20 cellular contexts compared by ENCODE assay signal in the genomic region with DNA sequence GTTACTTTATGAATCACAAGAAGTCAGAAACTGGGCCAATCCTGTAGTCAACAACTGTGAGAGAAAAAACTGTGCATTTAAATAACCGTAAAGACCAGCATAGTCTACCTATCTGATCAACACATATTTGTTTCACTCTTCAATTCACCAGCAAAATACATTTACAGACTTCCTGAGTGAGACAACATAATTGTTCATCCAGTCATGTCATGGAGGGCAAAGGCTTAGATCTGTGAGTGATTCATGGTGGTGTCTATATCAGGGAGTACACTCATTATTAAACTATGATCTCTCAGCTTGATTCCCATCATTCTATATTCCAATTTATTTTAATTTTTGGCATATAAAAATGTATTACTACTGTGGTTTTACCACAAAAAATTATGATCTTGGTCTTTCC.
"Had no signal": no experiment of that assay in that cellular context is flagged by ENCODE, and none has a peak within 500 bp of the region (broad histone marks: within the 10 kb centered on the region; RNA-seq: fewer than 3 reads in every experiment).

No MANE protein-coding gene starts in this region.

- H3K36me3 Mint-ChIP-seq: memory B cell; natural killer cell treated with Interleukin-12 subunit alpha and Interleukin-12 subunit beta and Interleukin-15 and Interleukin-18, amount 100 ng/mL, for 72 hours had no signal

- H3K27me3 ChIP-seq: adrenal gland, esophagus muscularis mucosa, left lung, sigmoid colon had no signal

- H3K4me3 Mint-ChIP-seq: activated T-helper 17 cell treated with anti-CD3 and anti-CD28 coated beads, Interleukin-2, amount 50 U/mL, for 72 hours; central memory CD8-positive, alpha-beta T cell; endodermal cell; memory B cell; natural killer cell treated with Interleukin-12 subunit alpha and Interleukin-12 subunit beta and Interleukin-15 and Interleukin-18, amount 100 ng/mL, for 72 hours; stimulated activated naive CD8-positive, alpha-beta T cell treated with anti-CD3 and anti-CD28 coated beads, Interleukin-15, amount 100 ng/mL, for 72 hours; WTC11 had no signal

- H3K4me3 ChIP-seq: adrenal gland, esophagus muscularis mucosa, left lung, psoas muscle, sigmoid colon, thoracic aorta had no signal

- DNase-seq: activated CD4-positive, alpha-beta T cell treated with anti-CD3 and anti-CD28 coated beads for 48 hours; activated naive CD4-positive, alpha-beta T cell treated with anti-CD3 and anti-CD28 coated beads, Interleukin-2, amount 50 U/mL, for 16 hours; adrenal gland; endodermal cell; foreskin fibroblast; head of caudate nucleus; left lung; occipital lobe; psoas muscle; sigmoid colon; stimulated activated CD4-positive, alpha-beta T cell treated with anti-CD3 and anti-CD28 coated beads, Interleukin-4, amount 100 ng/mL, for 1 hour; stimulated activated CD8-positive, alpha-beta memory T cell treated with anti-CD3 and anti-CD28 coated beads, Interleukin-4, amount 100 ng/mL, for 48 hours; stimulated activated naive CD8-positive, alpha-beta T cell treated with anti-CD3 and anti-CD28 coated beads, Interleukin-15, amount 100 ng/mL, for 72 hours had no signal

- H3K9me3 ChIP-seq: adrenal gland, psoas muscle, sigmoid colon, thoracic aorta had no signal

- H3K27ac Mint-ChIP-seq: activated T-helper 17 cell treated with anti-CD3 and anti-CD28 coated beads, Interleukin-2, amount 50 U/mL, for 72 hours; endodermal cell; memory B cell; natural killer cell treated with Interleukin-12 subunit alpha and Interleukin-12 subunit beta and Interleukin-15 and Interleukin-18, amount 100 ng/mL, for 72 hours; stimulated activated naive CD8-positive, alpha-beta T cell treated with anti-CD3 and anti-CD28 coated beads, Interleukin-15, amount 100 ng/mL, for 72 hours; WTC11 had no signal

- ATAC-seq: activated T-helper 17 cell treated with anti-CD3 and anti-CD28 coated beads, Interleukin-2, amount 50 U/mL, for 72 hours; left lung; natural killer cell treated with Interleukin-12 subunit alpha and Interleukin-12 subunit beta and Interleukin-15 and Interleukin-18, amount 100 ng/mL, for 72 hours; psoas muscle; stimulated activated naive CD8-positive, alpha-beta T cell treated with anti-CD3 and anti-CD28 coated beads, Interleukin-15, amount 100 ng/mL, for 72 hours; WTC11 had no signal

- H3K27ac ChIP-seq: adrenal gland, esophagus muscularis mucosa, left lung, psoas muscle, sigmoid colon, thoracic aorta had no signal

- H3K4me1 ChIP-seq: adrenal gland, left lung, psoas muscle, sigmoid colon had no signal

- H3K27me3 Mint-ChIP-seq: activated T-helper 17 cell treated with anti-CD3 and anti-CD28 coated beads, Interleukin-2, amount 50 U/mL, for 72 hours; central memory CD8-positive, alpha-beta T cell; memory B cell; natural killer cell treated with Interleukin-12 subunit alpha and Interleukin-12 subunit beta and Interleukin-15 and Interleukin-18, amount 100 ng/mL, for 72 hours; stimulated activated naive CD8-positive, alpha-beta T cell treated with anti-CD3 and anti-CD28 coated beads, Interleukin-15, amount 100 ng/mL, for 72 hours had no signal

- H3K36me3 ChIP-seq: adrenal gland, esophagus muscularis mucosa, left lung, sigmoid colon, thoracic aorta had no signal

- H3K4me1 Mint-ChIP-seq: activated T-helper 17 cell treated with anti-CD3 and anti-CD28 coated beads, Interleukin-2, amount 50 U/mL, for 72 hours; central memory CD8-positive, alpha-beta T cell; memory B cell; stimulated activated naive CD8-positive, alpha-beta T cell treated with anti-CD3 and anti-CD28 coated beads, Interleukin-15, amount 100 ng/mL, for 72 hours had no signal
